In genomic region chr12:88737838-88738472, GRCh38 we compare ENCODE assay signal across 27 cellular contexts.
"Had no signal": no experiment of that assay in that cellular context is flagged by ENCODE, and none has a peak within 500 bp of the region (broad histone marks: within the 10 kb centered on the region; RNA-seq: fewer than 3 reads in every experiment).

No MANE protein-coding gene starts in this region.

- H3K4me3 ChIP-seq: right lobe of liver, skin epidermis, suprapubic skin, tibial nerve, uterus had no signal

- H3K27ac ChIP-seq: brain microvascular endothelial cell, right lobe of liver, skin epidermis, suprapubic skin, tibial nerve, uterus, WERI-Rb-1 had no signal

- H3K4me1 ChIP-seq: right lobe of liver, suprapubic skin, tibial nerve, uterus had no signal

- H3K27me3 ChIP-seq: brain microvascular endothelial cell, right lobe of liver, suprapubic skin, tibial nerve, uterus had no signal

- H3K9me3 ChIP-seq: right lobe of liver, suprapubic skin, tibial nerve, uterus had no signal

- DNase-seq: activated CD4-positive, alpha-beta T cell treated with anti-CD3 and anti-CD28 coated beads, Interleukin-2, amount 10 ng/mL, durations not matched to agents 7 days and 5 days; activated CD4-positive, CD25-positive, alpha-beta regulatory T cell treated with anti-CD3 and anti-CD28 coated beads, Interleukin-2, amount 50 U/mL, for 72 hours; activated CD8-positive, alpha-beta T cell treated with anti-CD3 and anti-CD28 coated beads, Interleukin-2, amount 10 ng/mL, durations not matched to agents 7 days and 5 days; activated gamma-delta T cell; activated naive CD4-positive, alpha-beta T cell treated with anti-CD3 and anti-CD28 coated beads, Interleukin-2, amount 50 U/mL, for 16 hours; activated naive CD8-positive, alpha-beta T cell treated with anti-CD3 and anti-CD28 coated beads, Interleukin-2, amount 50 U/mL, for 24 hours; anterior cingulate cortex; brain microvascular endothelial cell; caudate nucleus; effector CD4-positive, alpha-beta T cell; foreskin melanocyte; glutamatergic neuron; hippocampal formation; nephron progenitor cell; nucleus accumbens; right lobe of liver; stimulated activated CD4-positive, alpha-beta T cell treated with anti-CD3 and anti-CD28 coated beads, Interleukin-2, amount 100 ng/mL, for 24 hours; stimulated activated naive CD8-positive, alpha-beta T cell treated with anti-CD3 and anti-CD28 coated beads, Interleukin-15, amount 100 ng/mL, for 72 hours; T-cell; uterus; WERI-Rb-1 had no signal

- ATAC-seq: activated CD8-positive, alpha-beta T cell treated with anti-CD3 and anti-CD28 coated beads, Interleukin-2, amount 10 ng/mL, durations not matched to agents 7 days and 5 days; activated naive CD8-positive, alpha-beta T cell treated with anti-CD3 and anti-CD28 coated beads, Interleukin-2, amount 50 U/mL, for 24 hours; esophagus mucosa; left lobe of liver; right lobe of liver; stimulated activated effector memory CD8-positive, alpha-beta T cell treated with anti-CD3 and anti-CD28 coated beads, Interleukin-12 subunit alpha, Interleukin-12 subunit beta, amount 100 ng/mL, for 72 hours; stimulated activated naive CD8-positive, alpha-beta T cell treated with anti-CD3 and anti-CD28 coated beads, Interleukin-15, amount 100 ng/mL, for 72 hours; T-cell had no signal

- H3K36me3 ChIP-seq: brain microvascular endothelial cell, right lobe of liver, suprapubic skin, tibial nerve, uterus, WERI-Rb-1 had no signal
